ENCODE assay signal across 26 cellular contexts in the genomic region with DNA sequence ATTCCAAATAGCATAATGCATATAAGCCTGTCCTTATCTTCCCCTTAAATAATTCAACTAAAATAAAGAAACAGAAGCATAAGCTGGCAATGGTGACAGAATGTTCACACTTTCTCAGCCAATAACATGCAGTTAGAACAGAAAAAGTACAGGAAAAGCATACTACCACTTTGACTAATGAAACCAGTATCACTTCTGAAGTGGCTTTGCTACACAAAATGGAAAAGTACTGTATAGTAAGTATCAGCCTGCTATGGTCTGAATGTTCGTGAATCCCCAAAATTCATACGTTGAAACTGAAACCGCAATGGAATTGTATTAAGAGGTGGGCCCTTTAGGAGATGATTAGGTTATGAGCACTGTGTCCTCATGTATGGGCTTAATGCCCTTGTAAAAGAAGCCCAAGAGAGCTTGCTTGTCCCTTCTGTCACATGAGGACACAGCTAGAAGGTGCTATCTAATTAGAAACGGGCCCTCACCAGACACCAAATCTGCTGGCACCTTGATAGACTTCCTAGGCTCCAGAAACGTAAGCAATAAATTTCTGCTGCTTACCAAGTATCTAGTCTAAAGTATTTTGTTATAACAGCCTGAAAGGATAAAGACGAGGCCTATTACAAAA.
DNase-seq lines count a peak whose midpoint lies in the region; ATAC-seq and TF ChIP-seq lines count a peak whose summit lies in the region.
"Had no signal": no experiment of that assay in that cellular context is flagged by ENCODE, and none has a peak within 500 bp of the region (broad histone marks: within the 10 kb centered on the region; RNA-seq: fewer than 3 reads in every experiment).

No MANE protein-coding gene starts in this region.

- 0 out of 2 replicates have a peak overlapping the region, but pooled peaks have one; percentile 4 for H3K27ac ChIP-seq in OCI-LY3 (ENCODE audit: low read length)
- H3K27ac ChIP-seq: A549, left ventricle myocardium inferior, sigmoid colon had no signal

- no peak for TF ChIP-seq CTCF in OCI-LY3 (IDR thresholded peaks at IDR 0.05; ENCODE audit: low read depth, low read length)

- H3K36me3 Mint-ChIP-seq in activated T-cell treated with anti-CD3 and anti-CD28 coated beads, Interleukin-2, amount 50 U/mL, for 72 hours (ENCODE audit: insufficient read depth in 2 of 2) = no peaks in the 10 kb centered on the region

- no peaks in the 10 kb centered on the region for H3K9me3 Mint-ChIP-seq in activated T-cell treated with anti-CD3 and anti-CD28 coated beads, Interleukin-2, amount 50 U/mL, for 72 hours
- H3K9me3 Mint-ChIP-seq: central memory CD8-positive, alpha-beta T cell; neural crest cell had no signal

- peak overlapping the region; percentile 56 for H3K27ac Mint-ChIP-seq in activated T-cell treated with anti-CD3 and anti-CD28 coated beads, Interleukin-2, amount 50 U/mL, for 72 hours
- H3K27ac Mint-ChIP-seq: B cell had no signal

- no peak overlapping the region for H2AFZ ChIP-seq in OCI-LY3 (ENCODE audit: low read depth, low read length)

- H3K4me2 ChIP-seq in OCI-LY3 (ENCODE audit: low read length) = peak overlapping the region; percentile 42
- H3K4me2 ChIP-seq: A549, SK-N-SH had no signal

- DNase-seq in activated T-cell treated with anti-CD3 and anti-CD28 coated beads, Interleukin-2, amount 50 U/mL, for 72 hours = no peak
- DNase-seq in activated T-cell treated with anti-CD3 and anti-CD28 coated beads, Interleukin-2, amount 50 U/mL, for 1 hour = no peak
- DNase-seq: activated CD4-positive, alpha-beta T cell treated with anti-CD3 and anti-CD28 coated beads, Interleukin-2, amount 50 U/mL, for 4 hours; activated naive CD4-positive, alpha-beta T cell treated with anti-CD3 and anti-CD28 coated beads, Interleukin-2, amount 50 U/mL, for 16 hours; activated T-cell treated with anti-CD3 and anti-CD28 coated beads, Interleukin-2, amount 50 U/mL, for 48 hours; KBM-7; left ventricle myocardium inferior; mucosa of descending colon; NCI-H1436; NCI-H510A; NK-92 treated with Interleukin-12 subunit alpha and Interleukin-12 subunit beta, amount 100 ng/mL, for 24 hours; sigmoid colon; SK-N-SH; stimulated activated CD8-positive, alpha-beta memory T cell treated with anti-CD3 and anti-CD28 coated beads, Interleukin-4, amount 100 ng/mL, for 48 hours; substantia nigra had no signal

- no peaks in the 10 kb centered on the region for H4K20me1 ChIP-seq in OCI-LY3 (ENCODE audit: insufficient read depth, low read length)

- no peaks in the 10 kb centered on the region for H3K36me3 ChIP-seq in OCI-LY3 (replicated peaks; ENCODE audit: low read depth, low read length)
- H3K36me3 ChIP-seq: sigmoid colon had no signal

- H3K27me3 Mint-ChIP-seq in activated T-cell treated with anti-CD3 and anti-CD28 coated beads, Interleukin-2, amount 50 U/mL, for 72 hours (ENCODE audit: low read depth) = peaks cover 12% of the 10 kb centered on the region
- H3K27me3 Mint-ChIP-seq: B cell; central memory CD8-positive, alpha-beta T cell had no signal

- no peak overlapping the region for H3K4me3 ChIP-seq in OCI-LY3 (ENCODE audit: low read length)
- H3K4me3 ChIP-seq: A549, left ventricle myocardium inferior, mucosa of descending colon, sigmoid colon had no signal

- H3K79me2 ChIP-seq in OCI-LY3 (ENCODE audit: low read length) = no peaks in the 10 kb centered on the region

- H3K27me3 ChIP-seq in OCI-LY3 (ENCODE audit: low read depth, low read length) = no peaks in the 10 kb centered on the region
- H3K27me3 ChIP-seq: sigmoid colon had no signal

- no peak overlapping the region for H3K4me3 Mint-ChIP-seq in activated T-cell treated with anti-CD3 and anti-CD28 coated beads, Interleukin-2, amount 50 U/mL, for 72 hours
- H3K4me3 Mint-ChIP-seq: B cell; central memory CD8-positive, alpha-beta T cell; neural crest cell had no signal

- no peak overlapping the region for H3K9ac ChIP-seq in OCI-LY3 (ENCODE audit: low read length)
- H3K9ac ChIP-seq: SK-N-SH had no signal

- peaks cover 20% of the 10 kb centered on the region for H3K4me1 ChIP-seq in OCI-LY3 (ENCODE audit: low read length)
- H3K4me1 ChIP-seq: A549, sigmoid colon had no signal

- ATAC-seq in activated T-cell treated with anti-CD3 and anti-CD28 coated beads, Interleukin-2, amount 50 U/mL, for 72 hours (replicated peaks in 1 of 2) = peak; percentile 94 to 96
- ATAC-seq in GM19351 (IDR thresholded peaks at IDR 0.05; ENCODE audit: unreplicated experiment) (peak; percentile 85), HG02885 (IDR thresholded peaks at IDR 0.05; ENCODE audit: poor library complexity, unreplicated experiment) (peak; percentile 71), GM21529 (IDR thresholded peaks at IDR 0.05; ENCODE audit: unreplicated experiment) (no peak), HG03097 (IDR thresholded peaks at IDR 0.05; ENCODE audit: low FRiP score, unreplicated experiment) (no peak), HG03108 (IDR thresholded peaks at IDR 0.05; ENCODE audit: unreplicated experiment) (no peak)
- ATAC-seq: A549, HCT116, mucosa of descending colon had no signal

- no peaks in the 10 kb centered on the region for H3K9me3 ChIP-seq in OCI-LY3 (ENCODE audit: insufficient read depth, low read length)
- H3K9me3 ChIP-seq: A549, left ventricle myocardium inferior, mucosa of descending colon, sigmoid colon, SK-N-SH had no signal

- peaks cover 12% of the 10 kb centered on the region for H3K4me1 Mint-ChIP-seq in activated T-cell treated with anti-CD3 and anti-CD28 coated beads, Interleukin-2, amount 50 U/mL, for 72 hours (ENCODE audit: low read depth)
- H3K4me1 Mint-ChIP-seq: B cell had no signal

Comparison
In these comparisons a context has a peak if more than half of its experiments do, and no peak if none do; other contexts are left out.
1. ATAC-seq: peak in activated T-cell treated with anti-CD3 and anti-CD28 coated beads, Interleukin-2, amount 50 U/mL, for 72 hours (2 of 2), GM19351 (single experiment) and HG02885 (single experiment); none in GM21529 (single experiment), HG03097 (single experiment) and HG03108 (single experiment).